Comparison of ENCODE assay signal across 16 cellular contexts in genomic region chr5:81450940-81451339, GRCh38. TPM values are rescaled to one million over a fixed set of nuclear protein-coding genes. Genes with fewer than 3 reads are reported as not detected.
DNase-seq lines count a peak whose midpoint lies in the region; ATAC-seq, FAIRE-seq and TF ChIP-seq lines count a peak whose summit lies in the region.
"Had no signal": no experiment of that assay in that cellular context is flagged by ENCODE, and none has a peak within 500 bp of the region (broad histone marks: within the 10 kb centered on the region; RNA-seq: fewer than 3 reads in every experiment).

No MANE protein-coding gene starts in this region.

- intact Hi-C loops in Panc1 (cut with micrococcal nuclease; ENCODE audit: unreplicated experiment) = no loop called here

- H3K4me3 ChIP-seq in Panc1 (ENCODE audit: low read depth in 2 of 2, low read length in 2 of 2) (no peak overlapping the region), fibroblast of mammary gland (ENCODE audit: control insufficient read depth, low read depth, low read length) (no peak overlapping the region), neuronal stem cell (ENCODE audit: low read length in 2 of 2) (no peak overlapping the region), MM.1S (ENCODE audit: low read length) (no peak overlapping the region)
- H3K4me3 ChIP-seq: esophagus muscularis mucosa, thoracic aorta had no signal

- H3K27me3 ChIP-seq in Panc1 (ENCODE audit: control insufficient read depth, insufficient read depth, low read length) = no peaks in the 10 kb centered on the region
- H3K27me3 ChIP-seq in neuronal stem cell (ENCODE audit: control insufficient read depth in 3 of 3, insufficient read depth in 3 of 3, low read depth in 1 of 3, low read length in 3 of 3) = no peaks in the 10 kb centered on the region
- H3K27me3 ChIP-seq in MM.1S (replicated peaks; ENCODE audit: insufficient read depth, low read length) = no peaks in the 10 kb centered on the region
- H3K27me3 ChIP-seq: esophagus muscularis mucosa had no signal

- H2BK5ac ChIP-seq in neuronal stem cell (ENCODE audit: low read length) = no peak overlapping the region

- CTCF ChIA-PET in Panc1 (lab: Charles Lee) = interaction anchor here (0.7 kb wide), 1 partner anchor 17 kb away, joined by 4 read pairs; no protein-coding TSS in a partner anchor

- no peak overlapping the region for H2AFZ ChIP-seq in neuronal stem cell (ENCODE audit: low read length)
- H2AFZ ChIP-seq in MM.1S (ENCODE audit: low read length) = no peak overlapping the region

- no peak overlapping the region for H2BK12ac ChIP-seq in neuronal stem cell (ENCODE audit: low read length)

- TF ChIP-seq CTCF in Panc1 (IDR thresholded peaks at IDR 0.05) (no peak), fibroblast of mammary gland (conservative IDR thresholded peaks at IDR 0.05; ENCODE audit: control insufficient read depth, insufficient read depth, low read depth, low read length) (no peak), MM.1S (IDR thresholded peaks at IDR 0.05; ENCODE audit: low read length) (no peak)

- no peaks in the 10 kb centered on the region for H3F3A ChIP-seq in MM.1S (ENCODE audit: insufficient read depth, low read length)

- FAIRE-seq in urothelium cell line (lab: Jason Lieb, UNC) = no peak

- H3K14ac ChIP-seq in neuronal stem cell (ENCODE audit: low read length) = no peak overlapping the region

- no peak overlapping the region for H4K8ac ChIP-seq in neuronal stem cell (ENCODE audit: low read depth, low read length)

- no peak overlapping the region for H4K91ac ChIP-seq in neuronal stem cell (ENCODE audit: low read depth, low read length, poor library complexity)

- H3K36me3 ChIP-seq in Panc1 (ENCODE audit: control insufficient read depth, insufficient read depth, low read length) = no peaks in the 10 kb centered on the region
- H3K36me3 ChIP-seq in neuronal stem cell (replicated peaks in 1 of 2; ENCODE audit: control insufficient read depth in 2 of 2, insufficient read depth in 2 of 2, low read length in 2 of 2) = peaks cover 5 to 44% of the 10 kb centered on the region in 2 donors
- no peaks in the 10 kb centered on the region for H3K36me3 ChIP-seq in MM.1S (replicated peaks; ENCODE audit: insufficient read depth, low read length)
- H3K36me3 ChIP-seq: thoracic aorta had no signal

- no peak overlapping the region for H3K23ac ChIP-seq in neuronal stem cell (ENCODE audit: low read depth, low read length, poor library complexity)

- no peaks in the 10 kb centered on the region for H3K9me2 ChIP-seq in MM.1S (replicated peaks; ENCODE audit: insufficient read depth, low read length)

- in situ Hi-C loops in Panc1 (cut with HindIII; ENCODE audit: low pct_unique_long_range_greater_than_20kb, low sequenced_read_pairs) = no loop called here

- H3K9me3 ChIP-seq in Panc1 (ENCODE audit: control insufficient read depth, insufficient read depth, low read depth, low read length) (no peaks in the 10 kb centered on the region; the same call in 1 of the 2 replicates), neuronal stem cell (replicated peaks in 1 of 2; ENCODE audit: control insufficient read depth in 2 of 2, insufficient read depth in 1 of 2, low read depth in 1 of 2, low read length in 2 of 2) (peaks cover 0 to 5% of the 10 kb centered on the region in 2 donors), MM.1S (replicated peaks; ENCODE audit: insufficient read depth, low read length) (no peaks in the 10 kb centered on the region)
- H3K9me3 ChIP-seq: esophagus muscularis mucosa, thoracic aorta had no signal

- H2BK15ac ChIP-seq in neuronal stem cell (ENCODE audit: low read length) = no peak overlapping the region

- no peak overlapping the region for H3K4ac ChIP-seq in neuronal stem cell (ENCODE audit: low read length)

- ATAC-seq in Panc1 (peak; percentile 75), GM18873 (IDR thresholded peaks at IDR 0.05; ENCODE audit: low FRiP score, unreplicated experiment) (no peak)

- peaks cover 3% of the 10 kb centered on the region for H3K79me1 ChIP-seq in neuronal stem cell (ENCODE audit: low read depth, low read length)

- H3K18ac ChIP-seq in neuronal stem cell (ENCODE audit: low read length) = no peak overlapping the region

- no peak overlapping the region for H2BK120ac ChIP-seq in neuronal stem cell (ENCODE audit: low read depth, low read length)

- WGBS in neuronal stem cell (ENCODE audit: extremely low coverage in 2 of 2, insufficient read length in 2 of 2, insufficient replicate concordance in 1 of 2), 2 donors = no CpG with 5 or more reads among the region's 2 CpGs

- H3K79me2 ChIP-seq in MM.1S (ENCODE audit: low read length) = no peaks in the 10 kb centered on the region

- H2AK5ac ChIP-seq in neuronal stem cell (ENCODE audit: low read depth, low read length) = no peak overlapping the region

- H3K27ac ChIP-seq in Panc1 (ENCODE audit: low read length) (no peak overlapping the region), neuronal stem cell (replicated peaks; ENCODE audit: low read length) (no peak overlapping the region), MM.1S (ENCODE audit: low read length) (no peak overlapping the region)
- H3K27ac ChIP-seq: esophagus muscularis mucosa, thoracic aorta had no signal

- POLR2A ChIA-PET in Panc1 (lab: Charles Lee) = interaction anchor here (0.7 kb wide), 1 partner anchor 339 kb away, joined by 4 read pairs; no protein-coding TSS in a partner anchor

- H3K4me1 ChIP-seq in Panc1 (ENCODE audit: control insufficient read depth, insufficient read depth, low read length) = 0 out of 2 replicates have a peak, but pooled peaks cover 2% of the 10 kb centered on the region
- no peaks in the 10 kb centered on the region for H3K4me1 ChIP-seq in neuronal stem cell (ENCODE audit: control insufficient read depth in 2 of 2, insufficient read depth in 1 of 2, low read depth in 1 of 2, low read length in 2 of 2)
- H3K4me1 ChIP-seq in MM.1S (ENCODE audit: low read length) = no peaks in the 10 kb centered on the region
- H3K4me1 ChIP-seq: esophagus muscularis mucosa had no signal

- no TSS peak for BruUV-seq in Panc1 (replicated peaks; lab: Mats Ljungman, UMichigan)

- H3K9ac ChIP-seq in neuronal stem cell (ENCODE audit: low read depth, low read length, poor library complexity) (no peak overlapping the region), MM.1S (ENCODE audit: low read length) (no peak overlapping the region)

- DNase-seq in SHP77 treated with DMSO at 0.1 percent for 48 hours (lab: John Stamatoyannopoulos, UW) (peak; percentile 7), SHP77 (lab: John Stamatoyannopoulos, UW) (no peak), Panc1 (ENCODE audit: low read depth, low spot score) (peak; percentile 59), fibroblast of mammary gland (ENCODE audit: low read depth) (peak; percentile 46), urothelium cell line (ENCODE audit: low spot score) (peak; percentile 14), neuronal stem cell (ENCODE audit: low spot score) (no peak), MM.1S (no peak)
- DNase-seq: ACHN; activated B cell treated with CpG ODN at 0.5 μM for 24 hours; activated CD8-positive, alpha-beta memory T cell treated with anti-CD3 and anti-CD28 coated beads, Interleukin-2, amount 50 U/mL, for 4 hours; Karpas-422; NCI-H187 treated with DMSO at 0.1 percent for 48 hours; SW 1271 had no signal

- H4K20me1 ChIP-seq in MM.1S (ENCODE audit: insufficient read depth, low read length) = no peaks in the 10 kb centered on the region

- H3K4me2 ChIP-seq in neuronal stem cell (ENCODE audit: insufficient read depth, low read length, poor library complexity, severe bottlenecking) (no peak overlapping the region), MM.1S (ENCODE audit: low read depth, low read length) (no peak overlapping the region)

RNA-seq across cellular contexts. Expression of gene ACOT12, which starts 57.0 kb away (rescaled TPM):
- total RNA-seq in Panc1 (2021; ENCODE audit: unreplicated experiment) = 0.74 TPM
- polyA plus RNA-seq in Panc1 (2012; ENCODE audit: insufficient read length) = 0.92 TPM
- polyA plus RNA-seq in neuronal stem cell (2013, experiment 1 of 2) = 0.04 TPM
- 0.08 TPM for polyA plus RNA-seq in neuronal stem cell (2013, experiment 2 of 2)
- total RNA-seq: activated B cell treated with CpG ODN at 0.5 μM for 24 hours, esophagus muscularis mucosa had no signal

Comparison
In these comparisons a context has a peak if more than half of its experiments do, and no peak if none do; other contexts are left out.
1. DNase-seq: peak in SHP77 treated with DMSO at 0.1 percent for 48 hours (single experiment), Panc1 (single experiment), fibroblast of mammary gland (single experiment) and urothelium cell line (single experiment); none in SHP77 (0 of 2), neuronal stem cell (single experiment) and MM.1S (single experiment).